19 cellular contexts compared by ENCODE assay signal in genomic region chr13:39867807-39868206, GRCh38.
DNase-seq lines count a peak whose midpoint lies in the region; ATAC-seq and TF ChIP-seq lines count a peak whose summit lies in the region.
"Had no signal": no experiment of that assay in that cellular context is flagged by ENCODE, and none has a peak within 500 bp of the region (broad histone marks: within the 10 kb centered on the region; RNA-seq: fewer than 3 reads in every experiment).

No MANE protein-coding gene starts in this region.

- TF ChIP-seq CTCF in left ventricle myocardium inferior (IDR thresholded peaks at IDR 0.05; ENCODE audit: borderline replicate concordance) = no peak
- TF ChIP-seq CTCF in WTC11 (IDR thresholded peaks at IDR 0.05) = no peak
- no peak for TF ChIP-seq CTCF in progenitor cell of endocrine pancreas (IDR thresholded peaks at IDR 0.05; ENCODE audit: unreplicated experiment)

- CTCF ChIA-PET in WTC11 (lab: Charles Lee) = no interaction called here

- H3K27ac Mint-ChIP-seq in WTC11 (no peak overlapping the region), progenitor cell of endocrine pancreas (no peak overlapping the region)
- H3K27ac Mint-ChIP-seq: CD4-positive, CD25-positive, alpha-beta regulatory T cell; CD8-positive, alpha-beta T cell; HFFc6 had no signal

- ATAC-seq in Right ventricle myocardium superior (ENCODE audit: poor library complexity) (peak; percentile 92), WTC11 (peak; percentile 66), GM19324 (IDR thresholded peaks at IDR 0.05; ENCODE audit: low FRiP score, unreplicated experiment) (no peak)
- ATAC-seq: CD8-positive, alpha-beta T cell; GM12878 had no signal

- H3K4me1 Mint-ChIP-seq in WTC11 = peaks cover 10% of the 10 kb centered on the region
- peaks cover 6% of the 10 kb centered on the region for H3K4me1 Mint-ChIP-seq in progenitor cell of endocrine pancreas (ENCODE audit: low read depth)

- H3K27ac ChIP-seq in left ventricle myocardium inferior (replicated peaks) = no peak overlapping the region
- H3K27ac ChIP-seq: C4-2B had no signal

- POLR2A ChIA-PET in WTC11 (lab: Charles Lee) = no interaction called here

- no peaks in the 10 kb centered on the region for H3K27me3 ChIP-seq in left ventricle myocardium inferior (ENCODE audit: low read depth)

- DNase-seq in Right ventricle myocardium superior (no peak), left ventricle myocardium inferior (no peak), NCI-H345 (lab: John Stamatoyannopoulos, UW) (peak; percentile 43), WTC11 (ENCODE audit: low spot score) (no peak), iPS-NIHi7 (ENCODE audit: extremely low spot score) (peak; percentile 29), progenitor cell of endocrine pancreas (ENCODE audit: low spot score, unreplicated experiment) (no peak)
- no peak for DNase-seq in activated naive CD4-positive, alpha-beta T cell (lab: John Stamatoyannopoulos, UW)
- DNase-seq: Caco-2; CD4-positive, CD25-positive, alpha-beta regulatory T cell; CD8-positive, alpha-beta T cell; DMS153; DND-41; GDM1; GOT3; HFFc6 had no signal

- no peaks in the 10 kb centered on the region for H3K36me3 ChIP-seq in left ventricle myocardium inferior
- H3K36me3 ChIP-seq: HAP-1 had no signal

- H3K36me3 Mint-ChIP-seq in WTC11 = no peaks in the 10 kb centered on the region
- H3K36me3 Mint-ChIP-seq in progenitor cell of endocrine pancreas (ENCODE audit: insufficient read depth) = no peaks in the 10 kb centered on the region
- H3K36me3 Mint-ChIP-seq: CD4-positive, CD25-positive, alpha-beta regulatory T cell; CD8-positive, alpha-beta T cell had no signal

- no peaks in the 10 kb centered on the region for H3K27me3 Mint-ChIP-seq in WTC11 (ENCODE audit: low read depth)
- peaks cover 13% of the 10 kb centered on the region for H3K27me3 Mint-ChIP-seq in progenitor cell of endocrine pancreas

- H3K9me3 Mint-ChIP-seq in WTC11 (peaks cover 9% of the 10 kb centered on the region), progenitor cell of endocrine pancreas (ENCODE audit: low read depth) (peaks cover 3% of the 10 kb centered on the region)
- H3K9me3 Mint-ChIP-seq: CD8-positive, alpha-beta T cell; HFFc6 had no signal

- H3K4me1 ChIP-seq in left ventricle myocardium inferior = peaks cover 17% of the 10 kb centered on the region
- H3K4me1 ChIP-seq: Caco-2, HAP-1 had no signal

- intact Hi-C loops in Right ventricle myocardium superior (cut with DNase I) = no loop called here
- intact Hi-C loops in left ventricle myocardium inferior (cut with micrococcal nuclease) = no loop called here

- H3K4me3 ChIP-seq in left ventricle myocardium inferior = no peak overlapping the region
- H3K4me3 ChIP-seq: GM12878, HAP-1 had no signal

- no peaks in the 10 kb centered on the region for H3K9me3 ChIP-seq in left ventricle myocardium inferior (replicated peaks)
- H3K9me3 ChIP-seq: Caco-2, HAP-1 had no signal

- H3K4me3 Mint-ChIP-seq in WTC11 (no peak overlapping the region), progenitor cell of endocrine pancreas (ENCODE audit: low read depth) (no peak overlapping the region)
- H3K4me3 Mint-ChIP-seq: CD4-positive, CD25-positive, alpha-beta regulatory T cell; CD8-positive, alpha-beta T cell; HFFc6 had no signal

TF ChIP-seq in WTC11, 78 proteins besides CTCF, POLR2A, EP300 and RAD21:
- TF ChIP-seq IRF1 (CRISPR knock-in tag; IDR thresholded peaks at IDR 0.05) (no peak), ATF3 (CRISPR knock-in tag; conservative IDR thresholded peaks at IDR 0.05) (no peak), FOXP4 (CRISPR knock-in tag; IDR thresholded peaks at IDR 0.05) (no peak), SMAD3 (CRISPR knock-in tag; IDR thresholded peaks at IDR 0.05; ENCODE audit: borderline replicate concordance) (no peak), ZNF121 (CRISPR knock-in tag; IDR thresholded peaks at IDR 0.05) (no peak), GRHL2 (CRISPR knock-in tag; IDR thresholded peaks at IDR 0.05; ENCODE audit: insufficient replicate concordance, severe bottlenecking) (no peak), GABPB1 (CRISPR knock-in tag; IDR thresholded peaks at IDR 0.05) (no peak), MLX (CRISPR knock-in tag; IDR thresholded peaks at IDR 0.05) (no peak), TEAD4 (CRISPR knock-in tag; IDR thresholded peaks at IDR 0.05) (no peak), PREB (CRISPR knock-in tag; IDR thresholded peaks at IDR 0.05; ENCODE audit: borderline replicate concordance) (no peak), AR (CRISPR knock-in tag; IDR thresholded peaks at IDR 0.05) (no peak), IRF2 (CRISPR knock-in tag; IDR thresholded peaks at IDR 0.05; ENCODE audit: borderline replicate concordance, low read depth) (no peak), ZBTB21 (CRISPR knock-in tag; IDR thresholded peaks at IDR 0.05; ENCODE audit: borderline replicate concordance) (no peak), FOXP1 (CRISPR knock-in tag; IDR thresholded peaks at IDR 0.05; ENCODE audit: borderline replicate concordance) (no peak)
TF ChIP-seq in WTC11: peak in this region for 0.

Comparison
In these comparisons a context has a peak if more than half of its experiments do, and no peak if none do; other contexts are left out.
1. DNase-seq: peak in NCI-H345 (single experiment) and iPS-NIHi7 (single experiment); none in Right ventricle myocardium superior (single experiment), left ventricle myocardium inferior (single experiment), WTC11 (single experiment), activated naive CD4-positive, alpha-beta T cell (0 of 4) and progenitor cell of endocrine pancreas (single experiment).